9 cellular contexts compared by ENCODE assay signal in the genomic region with DNA sequence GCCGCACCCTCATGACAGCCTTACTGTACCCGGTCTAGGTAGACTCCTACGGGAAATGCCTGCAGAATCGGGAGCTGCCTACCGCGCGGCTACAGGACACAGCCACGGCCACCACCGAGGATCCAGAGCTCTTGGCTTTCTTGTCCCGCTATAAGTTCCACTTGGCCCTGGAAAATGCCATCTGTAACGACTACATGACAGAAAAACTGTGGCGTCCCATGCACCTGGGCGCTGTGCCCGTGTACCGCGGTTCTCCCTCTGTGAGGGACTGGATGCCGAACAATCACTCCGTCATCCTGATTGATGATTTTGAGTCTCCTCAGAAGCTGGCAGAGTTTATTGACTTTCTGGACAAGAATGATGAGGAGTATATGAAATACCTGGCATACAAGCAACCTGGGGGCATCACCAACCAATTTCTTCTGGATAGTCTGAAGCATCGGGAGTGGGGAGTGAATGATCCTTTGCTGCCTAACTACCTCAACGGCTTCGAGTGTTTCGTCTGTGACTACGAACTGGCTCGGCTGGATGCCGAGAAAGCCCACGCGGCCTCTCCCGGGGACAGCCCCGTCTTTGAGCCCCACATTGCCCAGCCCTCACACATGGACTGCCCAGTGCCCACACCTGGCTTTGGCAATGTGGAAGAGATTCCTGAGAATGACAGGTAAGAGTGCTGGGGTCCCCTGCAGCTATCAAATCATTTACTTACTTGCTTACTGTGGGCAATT. TPM values are rescaled to one million over a fixed set of nuclear protein-coding genes. Genes with fewer than 3 reads are reported as not detected.
DNase-seq lines count a peak whose midpoint lies in the region; ATAC-seq, FAIRE-seq and TF ChIP-seq lines count a peak whose summit lies in the region.
"Had no signal": no experiment of that assay in that cellular context is flagged by ENCODE, and none has a peak within 500 bp of the region (broad histone marks: within the 10 kb centered on the region; RNA-seq: fewer than 3 reads in every experiment).

No MANE protein-coding gene starts in this region.

- TF ChIP-seq CTCF in brain microvascular endothelial cell (IDR thresholded peaks at IDR 0.05; ENCODE audit: low read depth, low read length, missing control alignments) (no peak), lung (IDR thresholded peaks at IDR 0.05; ENCODE audit: control extremely low read depth, extremely low read depth) (no peak), transverse colon (IDR thresholded peaks at IDR 0.05) (no peak)

- H3K9me3 ChIP-seq in Karpas-422 (ENCODE audit: low read length) (no peaks in the 10 kb centered on the region), lung (ENCODE audit: control insufficient read depth in 2 of 2, insufficient read depth in 1 of 2, low read length in 1 of 2) (no peaks in the 10 kb centered on the region), transverse colon (no peaks in the 10 kb centered on the region)

- H3K36me3 ChIP-seq in Karpas-422 (ENCODE audit: insufficient read depth, low read length) (peaks cover 44% of the 10 kb centered on the region), brain microvascular endothelial cell (replicated peaks) (peaks cover 42% of the 10 kb centered on the region), lung (ENCODE audit: control insufficient read depth in 2 of 2, insufficient read depth in 2 of 2, low read length in 2 of 2) (peaks cover 14 to 35% of the 10 kb centered on the region in 2 donors), transverse colon (peaks cover 0 to 9% (median 2%) of the 10 kb centered on the region in 4 donors)

- peaks cover 4% of the 10 kb centered on the region; the same call in 1 of the 2 replicates for H4K20me1 ChIP-seq in Karpas-422 (ENCODE audit: insufficient read depth, low read depth, low read length)

- no peak for TF ChIP-seq EP300 in transverse colon (IDR thresholded peaks at IDR 0.05; ENCODE audit: low read depth)

- peak overlapping the region; percentile 79 for H3K27ac ChIP-seq in Karpas-422 (ENCODE audit: low read length)
- H3K27ac ChIP-seq in brain microvascular endothelial cell: no peak overlapping the region
- H3K27ac ChIP-seq in lung (ENCODE audit: low read depth in 1 of 2, low read length in 1 of 2): peak overlapping the region; percentile 96 to 99
- H3K27ac ChIP-seq in transverse colon: peak overlapping the region; percentile 91 to 99 (median 95)

- no peaks in the 10 kb centered on the region for H3K9me2 ChIP-seq in Karpas-422 (replicated peaks; ENCODE audit: insufficient read depth, low read length)

- H3K79me2 ChIP-seq in Karpas-422 (ENCODE audit: low read length): peaks cover 54% of the 10 kb centered on the region

- in situ Hi-C loops in brain microvascular endothelial cell (cut with HindIII; ENCODE audit: low pct_ligation_motif_present, low sequenced_read_pairs): no loop called here
- in situ Hi-C loops in transverse colon (cut with MboI; ENCODE audit: low pct_ligation_motif_present in 1 of 4, low pct_unique_long_range_greater_than_20kb in 1 of 4, low sequenced_read_pairs in 3 of 4): no loop called here

- H2AFZ ChIP-seq in Karpas-422 (ENCODE audit: low read length): no peak overlapping the region

- intact Hi-C loops in transverse colon (cut with DNase I; ENCODE audit: low total_unique reads): no loop called here

- H3K4me2 ChIP-seq in Karpas-422 (ENCODE audit: low read depth, low read length, poor library complexity, severe bottlenecking): peak overlapping the region; percentile 99

- WGBS in lung, 2 donors: 2 to 6% methylated on average over 29 of the region's 29 CpGs
- WGBS in transverse colon (ENCODE audit: low coverage in 1 of 2), 2 donors: 1% methylated on average over 23 of the region's 29 CpGs; no CpG with 5 or more reads in 1 of the 2 donors

- peaks cover 51% of the 10 kb centered on the region for H3K4me1 ChIP-seq in Karpas-422 (ENCODE audit: low read length)
- H3K4me1 ChIP-seq in lung (ENCODE audit: control insufficient read depth in 2 of 2, insufficient read depth in 2 of 2, low read length in 2 of 2): peaks cover 9 to 14% of the 10 kb centered on the region in 2 donors
- H3K4me1 ChIP-seq in transverse colon: peaks cover 22 to 37% (median 29%) of the 10 kb centered on the region in 4 donors

- peak overlapping the region; percentile 89 for H3K4me3 ChIP-seq in Karpas-422 (ENCODE audit: low read length)
- H3K4me3 ChIP-seq in brain microvascular endothelial cell (ENCODE audit: low read depth, low read length): peak overlapping the region; percentile 81
- peak overlapping the region; percentile 87 for H3K4me3 ChIP-seq in lung
- peak overlapping the region; percentile 62 to 84 (median 78) for H3K4me3 ChIP-seq in transverse colon

- H3K9ac ChIP-seq in Karpas-422 (ENCODE audit: low read length): peak overlapping the region; percentile 85

- peak; percentile 12 for TF ChIP-seq POLR2A in transverse colon (IDR thresholded peaks at IDR 0.05)
- TF ChIP-seq POLR2A in H54 (IDR thresholded peaks at IDR 0.05; ENCODE audit: low read depth, low read length): no peak

- ATAC-seq in lung (ENCODE audit: insufficient read depth, low FRiP score) (no peak), GM19397 (IDR thresholded peaks at IDR 0.05; ENCODE audit: unreplicated experiment) (no peak)

- H3K27me3 ChIP-seq in Karpas-422 (ENCODE audit: low read length) (no peaks in the 10 kb centered on the region), brain microvascular endothelial cell (replicated peaks) (no peaks in the 10 kb centered on the region), lung (ENCODE audit: control insufficient read depth, insufficient read depth) (no peaks in the 10 kb centered on the region), transverse colon (no peaks in the 10 kb centered on the region)

- FAIRE-seq in H54 (lab: Jason Lieb, UNC): no peak
- FAIRE-seq: A204.1 had no signal

- peak; percentile 33 for DNase-seq in DMS 273 (lab: John Stamatoyannopoulos, UW; ENCODE audit: unreplicated experiment)
- DNase-seq in DMS 273 treated with DMSO at 0.1 percent for 48 hours (lab: John Stamatoyannopoulos, UW): no peak
- peak; percentile 64 for DNase-seq in Karpas-422
- no peak for DNase-seq in brain microvascular endothelial cell
- no peak for DNase-seq in lung (ENCODE audit: low spot score)
- no peak for DNase-seq in transverse colon
- DNase-seq in H54 (ENCODE audit: insufficient read length, low spot score): no peak

RNA-seq across cellular contexts. Expression of a gene that starts 8.5 kb away (rescaled TPM):
- total RNA-seq in Karpas-422 (2014; rRNA removed; shearing (Covaris generic); ENCODE audit: low replicate concordance): 39.0 and 57.5 TPM in 2 replicates
- 10 to 100 TPM; 18.7 to 22.5 TPM for total RNA-seq in lung
- polyA plus RNA-seq in lung: 10 to 100 TPM; 53.2 to 88.3 TPM
- 10 to 100 TPM in 3 of 4 donors, 1 to 10 TPM in 1; 2.6 to 37.4 (median 17.0) TPM for total RNA-seq in transverse colon

RNA-seq across cellular contexts. Expression of a gene that starts 12.1 kb away (rescaled TPM):
- 33.0 and 49.5 TPM in 2 replicates for total RNA-seq in Karpas-422 (2014; rRNA removed; shearing (Covaris generic); ENCODE audit: low replicate concordance)
- total RNA-seq in lung: 100 to 1,000 TPM in 1 of 2 donors, 10 to 100 TPM in 1; 78.0 to 108 TPM
- 100 to 1,000 TPM in 1 of 2 donors, 10 to 100 TPM in 1; 70.3 to 113 TPM for polyA plus RNA-seq in lung
- total RNA-seq in transverse colon: 100 to 1,000 TPM in 3 of 4 donors, 10 to 100 TPM in 1; 94.5 to 530 (median 188) TPM

RNA-seq across cellular contexts. Expression of a gene that starts 29.1 kb away (rescaled TPM):
- total RNA-seq in Karpas-422 (2014; rRNA removed; shearing (Covaris generic); ENCODE audit: low replicate concordance): 50.6 and 84.6 TPM in 2 replicates
- total RNA-seq in lung (10 to 100 TPM; 67.3 to 77.4 TPM), transverse colon (100 to 1,000 TPM in 2 of 4 donors, 10 to 100 TPM in 2; 46.7 to 104 (median 80.2) TPM)
- polyA plus RNA-seq in lung: 10 to 100 TPM; 42.3 to 47.6 TPM

RNA-seq across cellular contexts. Expression of a gene that starts 38.1 kb away (rescaled TPM):
- total RNA-seq in Karpas-422 (2014; rRNA removed; shearing (Covaris generic); ENCODE audit: low replicate concordance): 38.2 and 47.0 TPM in 2 replicates
- total RNA-seq in lung (10 to 100 TPM; 30.8 to 38.7 TPM), transverse colon (10 to 100 TPM; 14.3 to 34.5 (median 22.1) TPM)
- polyA plus RNA-seq in lung: 10 to 100 TPM; 10.9 to 35.3 TPM

Comparison
In these comparisons a context has a peak if more than half of its experiments do, and no peak if none do; other contexts are left out.
1. DNase-seq: peak in DMS 273 (single experiment) and Karpas-422 (single experiment); none in DMS 273 treated with DMSO at 0.1 percent for 48 hours (single experiment), brain microvascular endothelial cell (single experiment), lung (single experiment), transverse colon (single experiment) and H54 (single experiment).
2. Peak in every context shown above with its lines, with median percentiles within 50 percentile points of each other: H3K4me3 ChIP-seq.